22 cellular contexts compared by ENCODE assay signal in genomic region chr7:25863727-25864116, GRCh38.
A peak's percentile ranks its signal among the peaks of the same experiment; 100 is the strongest.
DNase-seq lines count a peak whose midpoint lies in the region; ATAC-seq and TF ChIP-seq lines count a peak whose summit lies in the region.
"Had no signal": no experiment of that assay in that cellular context is flagged by ENCODE, and none has a peak within 500 bp of the region (broad histone marks: within the 10 kb centered on the region; RNA-seq: fewer than 3 reads in every experiment).

No MANE protein-coding gene starts in this region.

- DNase-seq in activated CD4-positive, alpha-beta T cell treated with anti-CD3 and anti-CD28 coated beads, Interleukin-2, amount 10 ng/mL, durations not matched to agents 24 days and 14 days, result no peak
- no peak for DNase-seq in activated CD4-positive, alpha-beta T cell treated with anti-CD3 and anti-CD28 coated beads, Interleukin-2, amount 10 ng/mL, durations not matched to agents 7 days and 5 days
- no peak for DNase-seq in GM23338 (ENCODE audit: low spot score)
- DNase-seq in osteocyte (ENCODE audit: extremely low spot score, unreplicated experiment), result no peak
- no peak for DNase-seq in GM03348 (ENCODE audit: low spot score)
- DNase-seq in NCI-H1930 (lab: John Stamatoyannopoulos, UW), result no peak
- DNase-seq: activated CD8-positive, alpha-beta memory T cell treated with anti-CD3 and anti-CD28 coated beads, Interleukin-2, amount 10 ng/mL, durations not matched to agents 7 days and 5 days; COR-L47; effector CD8-positive, alpha-beta T cell; foreskin fibroblast; HCEC 1CT; heart right ventricle; left colon; mesendoderm; SIG-M5; small intestine; stimulated activated CD4-positive, alpha-beta T cell treated with anti-CD3 and anti-CD28 coated beads, Interleukin-1b, Interleukin-23, amount 100 ng/mL, for 48 hours; T-cell; upper lobe of left lung had no signal

- TF ChIP-seq CTCF in GM23338 (conservative IDR thresholded peaks at IDR 0.05; ENCODE audit: low read depth in 2 of 2) (no peak), osteocyte (IDR thresholded peaks at IDR 0.05) (no peak)

- no peaks in the 10 kb centered on the region for H3K9me2 ChIP-seq in GM23338 (ENCODE audit: insufficient read depth)

- CTCF ChIA-PET in activated CD4-positive, alpha-beta T cell treated with anti-CD3 and anti-CD28 coated beads, Interleukin-2, amount 10 ng/mL, durations not matched to agents 7 days and 5 days (lab: Charles Lee), result no interaction called here

- H3F3A ChIP-seq in GM23338 (replicated peaks; ENCODE audit: low read depth), result no peaks in the 10 kb centered on the region

- peaks cover 77% of the 10 kb centered on the region for H3K27me3 Mint-ChIP-seq in activated CD4-positive, alpha-beta T cell treated with anti-CD3 and anti-CD28 coated beads, Interleukin-2, amount 10 ng/mL, durations not matched to agents 24 days and 14 days
- peaks cover 60% of the 10 kb centered on the region for H3K27me3 Mint-ChIP-seq in activated CD4-positive, alpha-beta T cell treated with anti-CD3 and anti-CD28 coated beads, Interleukin-2, amount 10 ng/mL, durations not matched to agents 7 days and 5 days
- H3K27me3 Mint-ChIP-seq in GM23338 (ENCODE audit: insufficient read depth, low read depth, poor library complexity) (peaks cover 23% of the 10 kb centered on the region), osteocyte (ENCODE audit: unreplicated experiment) (peaks cover 48% of the 10 kb centered on the region)
- H3K27me3 Mint-ChIP-seq in activated T-helper 17 cell treated with anti-CD3 and anti-CD28 coated beads, Interleukin-2, amount 50 U/mL, for 72 hours, result peaks cover 71% of the 10 kb centered on the region

- H3K36me3 ChIP-seq in GM23338 (ENCODE audit: insufficient read depth), result no peaks in the 10 kb centered on the region
- H3K36me3 ChIP-seq: heart right ventricle, upper lobe of left lung had no signal

- no peak overlapping the region for H3K27ac ChIP-seq in GM23338 (ENCODE audit: low read depth)
- H3K27ac ChIP-seq: heart right ventricle, upper lobe of left lung had no signal

- no peak for ATAC-seq in GM23338
- no peak for ATAC-seq in activated T-helper 17 cell treated with anti-CD3 and anti-CD28 coated beads, Interleukin-2, amount 50 U/mL, for 72 hours (replicated peaks)
- no peak for ATAC-seq in HG03159 (IDR thresholded peaks at IDR 0.05; ENCODE audit: unreplicated experiment)
- ATAC-seq: activated CD8-positive, alpha-beta memory T cell treated with anti-CD3 and anti-CD28 coated beads, Interleukin-2, amount 10 ng/mL, durations not matched to agents 7 days and 5 days; heart right ventricle; left colon; Panc1; T-cell had no signal

- no peaks in the 10 kb centered on the region for H3K79me2 ChIP-seq in GM23338 (replicated peaks; ENCODE audit: insufficient read depth)

- H3K4me3 Mint-ChIP-seq in activated CD4-positive, alpha-beta T cell treated with anti-CD3 and anti-CD28 coated beads, Interleukin-2, amount 10 ng/mL, durations not matched to agents 24 days and 14 days, result peak overlapping the region; percentile 7
- no peak overlapping the region for H3K4me3 Mint-ChIP-seq in activated CD4-positive, alpha-beta T cell treated with anti-CD3 and anti-CD28 coated beads, Interleukin-2, amount 10 ng/mL, durations not matched to agents 7 days and 5 days
- H3K4me3 Mint-ChIP-seq in GM23338 (no peak overlapping the region), osteocyte (ENCODE audit: unreplicated experiment) (peak overlapping the region; percentile 24)
- peak overlapping the region; percentile 67 for H3K4me3 Mint-ChIP-seq in activated T-helper 17 cell treated with anti-CD3 and anti-CD28 coated beads, Interleukin-2, amount 50 U/mL, for 72 hours

- peaks cover 9% of the 10 kb centered on the region for H3K9me3 Mint-ChIP-seq in activated CD4-positive, alpha-beta T cell treated with anti-CD3 and anti-CD28 coated beads, Interleukin-2, amount 10 ng/mL, durations not matched to agents 24 days and 14 days
- H3K9me3 Mint-ChIP-seq in activated CD4-positive, alpha-beta T cell treated with anti-CD3 and anti-CD28 coated beads, Interleukin-2, amount 10 ng/mL, durations not matched to agents 7 days and 5 days, result peaks cover 19% of the 10 kb centered on the region
- H3K9me3 Mint-ChIP-seq in GM23338 (no peaks in the 10 kb centered on the region), osteocyte (ENCODE audit: unreplicated experiment) (peaks cover 4% of the 10 kb centered on the region)
- H3K9me3 Mint-ChIP-seq in activated T-helper 17 cell treated with anti-CD3 and anti-CD28 coated beads, Interleukin-2, amount 50 U/mL, for 72 hours, result peaks cover 8% of the 10 kb centered on the region

- intact Hi-C loops in activated CD4-positive, alpha-beta T cell treated with anti-CD3 and anti-CD28 coated beads, Interleukin-2, amount 10 ng/mL, durations not matched to agents 24 days and 14 days (cut with micrococcal nuclease), result loop anchor here (2.0 to 10.0 kb wide), 5 partner anchors 289 to 1379 kb away; partner anchors contain the start of genes EVX1, NFE2L3 and SKAP2

- H3K4me3 ChIP-seq in GM23338, result no peak overlapping the region
- H3K4me3 ChIP-seq: heart right ventricle, upper lobe of left lung had no signal

- POLR2A ChIA-PET in activated CD4-positive, alpha-beta T cell treated with anti-CD3 and anti-CD28 coated beads, Interleukin-2, amount 10 ng/mL, durations not matched to agents 7 days and 5 days (lab: Charles Lee), result no interaction called here

- peak overlapping the region; percentile 42; the same call in 1 of the 2 replicates for H3K4me2 ChIP-seq in GM23338

- H3K27ac Mint-ChIP-seq in activated CD4-positive, alpha-beta T cell treated with anti-CD3 and anti-CD28 coated beads, Interleukin-2, amount 10 ng/mL, durations not matched to agents 24 days and 14 days, result no peak overlapping the region
- H3K27ac Mint-ChIP-seq in activated CD4-positive, alpha-beta T cell treated with anti-CD3 and anti-CD28 coated beads, Interleukin-2, amount 10 ng/mL, durations not matched to agents 7 days and 5 days, result no peak overlapping the region
- no peak overlapping the region for H3K27ac Mint-ChIP-seq in GM23338
- no peak overlapping the region for H3K27ac Mint-ChIP-seq in activated T-helper 17 cell treated with anti-CD3 and anti-CD28 coated beads, Interleukin-2, amount 50 U/mL, for 72 hours
- no peak overlapping the region for H3K27ac Mint-ChIP-seq in osteocyte (ENCODE audit: unreplicated experiment)
- H3K27ac Mint-ChIP-seq: activated CD8-positive, alpha-beta memory T cell treated with anti-CD3 and anti-CD28 coated beads, Interleukin-2, amount 10 ng/mL, durations not matched to agents 7 days and 5 days had no signal

- peaks cover 30% of the 10 kb centered on the region for H3K4me1 Mint-ChIP-seq in activated CD4-positive, alpha-beta T cell treated with anti-CD3 and anti-CD28 coated beads, Interleukin-2, amount 10 ng/mL, durations not matched to agents 24 days and 14 days
- peaks cover 42% of the 10 kb centered on the region for H3K4me1 Mint-ChIP-seq in activated CD4-positive, alpha-beta T cell treated with anti-CD3 and anti-CD28 coated beads, Interleukin-2, amount 10 ng/mL, durations not matched to agents 7 days and 5 days
- H3K4me1 Mint-ChIP-seq in GM23338, result peaks cover 41% of the 10 kb centered on the region
- peaks cover 4% of the 10 kb centered on the region for H3K4me1 Mint-ChIP-seq in activated T-helper 17 cell treated with anti-CD3 and anti-CD28 coated beads, Interleukin-2, amount 50 U/mL, for 72 hours
- peaks cover 23% of the 10 kb centered on the region for H3K4me1 Mint-ChIP-seq in osteocyte (ENCODE audit: unreplicated experiment)

- H3K27me3 ChIP-seq in GM23338 (ENCODE audit: insufficient read depth), result peaks cover 86% of the 10 kb centered on the region

- 0 out of 2 replicates have a peak, but pooled peaks cover 3% of the 10 kb centered on the region for H4K20me1 ChIP-seq in GM23338 (replicated peaks; ENCODE audit: insufficient read depth)

- H3K36me3 Mint-ChIP-seq in activated CD4-positive, alpha-beta T cell treated with anti-CD3 and anti-CD28 coated beads, Interleukin-2, amount 10 ng/mL, durations not matched to agents 24 days and 14 days (ENCODE audit: low read depth), result peaks cover 8% of the 10 kb centered on the region
- peaks cover 9% of the 10 kb centered on the region for H3K36me3 Mint-ChIP-seq in activated CD4-positive, alpha-beta T cell treated with anti-CD3 and anti-CD28 coated beads, Interleukin-2, amount 10 ng/mL, durations not matched to agents 7 days and 5 days (ENCODE audit: low read depth)
- H3K36me3 Mint-ChIP-seq in GM23338 (ENCODE audit: low read depth) (no peaks in the 10 kb centered on the region), osteocyte (ENCODE audit: unreplicated experiment) (peaks cover 2% of the 10 kb centered on the region)
- peaks cover 30% of the 10 kb centered on the region for H3K36me3 Mint-ChIP-seq in activated T-helper 17 cell treated with anti-CD3 and anti-CD28 coated beads, Interleukin-2, amount 50 U/mL, for 72 hours (ENCODE audit: low read depth)

- H2AFZ ChIP-seq in GM23338, result no peak overlapping the region

- peaks cover 38% of the 10 kb centered on the region for H3K4me1 ChIP-seq in GM23338 (ENCODE audit: insufficient read depth)

TF ChIP-seq in GM23338, 12 proteins besides CTCF, POLR2A, EP300 and RAD21 (continues in another document):
- no peak for TF ChIP-seq STAT1 (IDR thresholded peaks at IDR 0.05; ENCODE audit: unreplicated experiment)
- no peak for TF ChIP-seq ZNF331 (CRISPR knock-in tag; IDR thresholded peaks at IDR 0.05; ENCODE audit: low read depth)
- no peak for TF ChIP-seq JUNB (IDR thresholded peaks at IDR 0.05; ENCODE audit: unreplicated experiment)
- peak; percentile 58; the same call in 1 of the 2 replicates for TF ChIP-seq NANOG (IDR thresholded peaks at IDR 0.05; ENCODE audit: borderline replicate concordance)
- no peak for TF ChIP-seq EZH2 (IDR thresholded peaks at IDR 0.05; ENCODE audit: low read depth, unreplicated experiment)

Comparison
In these comparisons a context has a peak if more than half of its experiments do, and no peak if none do; other contexts are left out.
1. H3K4me3 Mint-ChIP-seq: peak in activated CD4-positive, alpha-beta T cell treated with anti-CD3 and anti-CD28 coated beads, Interleukin-2, amount 10 ng/mL, durations not matched to agents 24 days and 14 days (single experiment), activated T-helper 17 cell treated with anti-CD3 and anti-CD28 coated beads, Interleukin-2, amount 50 U/mL, for 72 hours (single experiment) and osteocyte (single experiment); none in activated CD4-positive, alpha-beta T cell treated with anti-CD3 and anti-CD28 coated beads, Interleukin-2, amount 10 ng/mL, durations not matched to agents 7 days and 5 days (single experiment) and GM23338 (single experiment).